In genomic region chr10:62817763-62818425, GRCh38 we compare ENCODE assay signal across 8 cellular contexts. TPM values are rescaled to one million over a fixed set of nuclear protein-coding genes. Genes with fewer than 3 reads are reported as not detected.
DNase-seq lines count a peak whose midpoint lies in the region; ATAC-seq and TF ChIP-seq lines count a peak whose summit lies in the region.

No MANE protein-coding gene starts in this region.

- H3K27me3 ChIP-seq in endodermal cell (ENCODE audit: control insufficient read depth, insufficient read depth, low read length, poor library complexity, severe bottlenecking), result peaks cover 86% of the 10 kb centered on the region

- H3K27me3 Mint-ChIP-seq in endodermal cell (ENCODE audit: insufficient read depth), result peaks cover 87% of the 10 kb centered on the region

- H3K4me1 Mint-ChIP-seq in endodermal cell, result peaks cover 15% of the 10 kb centered on the region

- peaks cover 7% of the 10 kb centered on the region for H3K9me3 Mint-ChIP-seq in endodermal cell

- no peaks in the 10 kb centered on the region for H3K36me3 Mint-ChIP-seq in endodermal cell (ENCODE audit: low read depth)

- no peak overlapping the region for H3K27ac ChIP-seq in endodermal cell (ENCODE audit: low read depth, low read length)

- H3K4me3 ChIP-seq in endodermal cell (ENCODE audit: low read length), result peak overlapping the region; percentile 80

- TF ChIP-seq CTCF in endodermal cell (conservative IDR thresholded peaks at IDR 0.05), result peak; percentile 93

- H3K9me3 ChIP-seq in endodermal cell (ENCODE audit: control insufficient read depth, low read length), result no peaks in the 10 kb centered on the region

- ATAC-seq in GM18498 (IDR thresholded peaks at IDR 0.05; ENCODE audit: unreplicated experiment) (peak; percentile 35), HG02938 (IDR thresholded peaks at IDR 0.05; ENCODE audit: unreplicated experiment) (peak; percentile 27)

- DNase-seq in ACHN, result peak; percentile 81
- peak; percentile 2 for DNase-seq in NCI-H2227 treated with DMSO at 0.1 percent for 48 hours (lab: John Stamatoyannopoulos, UW)
- peak; percentile 90 for DNase-seq in activated CD8-positive, alpha-beta memory T cell treated with anti-CD3 and anti-CD28 coated beads for 24 hours
- peak; percentile 95 for DNase-seq in endodermal cell
- DNase-seq in mesenteric fat pad (ENCODE audit: low spot score), result peak; percentile 93
- DNase-seq in stimulated activated CD8-positive, alpha-beta memory T cell treated with anti-CD3 and anti-CD28 coated beads, Interleukin-4, amount 100 ng/mL, for 48 hours, result peak; percentile 78

- H3K9ac ChIP-seq in endodermal cell (ENCODE audit: extremely low read depth, low read length, poor library complexity, severe bottlenecking), result no peak overlapping the region

- in situ Hi-C loops in ACHN (cut with HindIII; ENCODE audit: low pct_ligation_motif_present, low pct_unique_long_range_greater_than_20kb, low sequenced_read_pairs), result loop anchor here (25.0 kb wide), 1 partner anchor 206 kb away; no protein-coding TSS in a partner anchor

- H3K4me3 Mint-ChIP-seq in endodermal cell, result peak overlapping the region; percentile 64

- H3K36me3 ChIP-seq in endodermal cell (ENCODE audit: control insufficient read depth, insufficient read depth, low read length), result no peaks in the 10 kb centered on the region

- H3K27ac Mint-ChIP-seq in endodermal cell, result no peak overlapping the region

- no peaks in the 10 kb centered on the region for H3K4me1 ChIP-seq in endodermal cell (ENCODE audit: control insufficient read depth, insufficient read depth, low read length)

- 2% methylated on average over 26 to 51 of the region's 51 CpGs for WGBS in endodermal cell (ENCODE audit: insufficient coverage in 1 of 2, insufficient read length in 1 of 2), 2 experiments

RNA-seq across cellular contexts. Expression of gene EGR2, which starts 1.7 kb away (rescaled TPM):
- total RNA-seq in endodermal cell (under 1 TPM; 0.24 to 0.35 TPM), mesenteric fat pad (21.1 TPM)
- polyA plus RNA-seq in endodermal cell (2013, experiment 1 of 2), result 6.2 TPM
- 9.6 TPM for polyA plus RNA-seq in endodermal cell (2013, experiment 2 of 2)

RNA-seq across cellular contexts. Expression of gene ADO, which starts 13.4 kb away (rescaled TPM):
- 10 to 100 TPM; 27.1 to 30.1 TPM for total RNA-seq in endodermal cell
- 25.3 TPM for polyA plus RNA-seq in endodermal cell (2013, experiment 1 of 2)
- polyA plus RNA-seq in endodermal cell (2013, experiment 2 of 2), result 23.9 TPM
- total RNA-seq in mesenteric fat pad, result 18.5 TPM

Comparison
In these comparisons a context has a peak if more than half of its experiments do, and no peak if none do; other contexts are left out.
1. DNase-seq: peak in every context shown above with its lines; median percentile 95 in endodermal cell; 93 in mesenteric fat pad; 90 in activated CD8-positive, alpha-beta memory T cell treated with anti-CD3 and anti-CD28 coated beads for 24 hours; 81 in ACHN; 78 in stimulated activated CD8-positive, alpha-beta memory T cell treated with anti-CD3 and anti-CD28 coated beads, Interleukin-4, amount 100 ng/mL, for 48 hours; 2 in NCI-H2227 treated with DMSO at 0.1 percent for 48 hours.
2. RNA of gene EGR2, which starts 1.7 kb away (total RNA-seq): 21.1 TPM in mesenteric fat pad (single experiment); 0.24 to 0.35 TPM in endodermal cell; every median in the first group is over 10 times any median in the second.